8 cellular contexts compared by ENCODE assay signal in the genomic region with DNA sequence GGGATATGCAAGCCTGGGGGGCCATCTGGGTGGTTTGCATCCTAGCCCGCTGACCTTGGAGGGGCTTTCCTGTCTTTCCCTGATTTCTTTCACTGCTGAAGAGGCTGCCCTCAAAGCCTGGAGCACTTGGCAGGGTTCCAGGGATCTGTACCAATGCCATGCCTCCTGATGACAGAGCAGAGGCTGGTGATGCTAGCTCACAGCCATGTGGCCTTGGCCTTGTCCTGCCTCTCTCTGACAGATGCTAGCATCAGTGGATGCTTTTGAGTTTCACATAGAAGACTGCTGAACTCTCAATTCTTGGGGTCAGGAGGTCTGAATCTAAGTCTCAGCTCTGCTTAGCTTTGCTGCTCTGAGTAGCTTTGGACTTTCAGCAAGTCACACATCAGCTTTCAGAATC. TPM values are rescaled to one million over a fixed set of nuclear protein-coding genes. Genes with fewer than 3 reads are reported as not detected.
DNase-seq lines count a peak whose midpoint lies in the region; ATAC-seq, FAIRE-seq and TF ChIP-seq lines count a peak whose summit lies in the region.

No MANE protein-coding gene starts in this region.

- H3K27me3 Mint-ChIP-seq in CD8-positive, alpha-beta T cell (ENCODE audit: low read depth), result no peaks in the 10 kb centered on the region
- no peaks in the 10 kb centered on the region for H3K27me3 Mint-ChIP-seq in stimulated activated naive B cell treated with anti-CD40 and anti-IgM and Interleukin-4, amounts not matched to agents 10 μg/mL and 1 μg/mL and 100 μg/mL, for 72 hours

- peaks cover 35% of the 10 kb centered on the region for H3K4me1 Mint-ChIP-seq in CD8-positive, alpha-beta T cell (ENCODE audit: low read depth)
- H3K4me1 Mint-ChIP-seq in stimulated activated naive B cell treated with anti-CD40 and anti-IgM and Interleukin-4, amounts not matched to agents 10 μg/mL and 1 μg/mL and 100 μg/mL, for 72 hours, result peaks cover 19 to 30% of the 10 kb centered on the region in 2 donors

- WGBS in H1 (ENCODE audit: extremely low coverage in 1 of 2, insufficient coverage in 1 of 2, insufficient read length in 1 of 2, insufficient replicate concordance in 2 of 2, low coverage in 1 of 2, low lambda C conversion rate in 2 of 2, missing lambda C conversion rate in 1 of 2), 2 experiments, result 83% methylated on average over 1 of the region's 1 CpG; no CpG with 5 or more reads in 1 of the 2 experiments

- no peak overlapping the region for H3K27ac ChIP-seq in CD8-positive, alpha-beta T cell (ENCODE audit: low read depth, low read length)
- H3K27ac ChIP-seq in H1 (ENCODE audit: low read depth, low read length) (no peak overlapping the region), brain microvascular endothelial cell (no peak overlapping the region)

- no peak for FAIRE-seq in H1 (lab: Jason Lieb, UNC)

- H2AFZ ChIP-seq in Loucy (ENCODE audit: low read length) (no peak overlapping the region; the same call in 1 of the 2 replicates), H1 (ENCODE audit: low read length) (no peak overlapping the region)

- no peaks in the 10 kb centered on the region for H3K23me2 ChIP-seq in H1 (ENCODE audit: low read depth, low read length)

- peak in 2 of 7 experiments; percentile 14 to 28 for DNase-seq in CD8-positive, alpha-beta T cell
- no peak for DNase-seq in H1 (ENCODE audit: low read depth in 1 of 2, low spot score in 2 of 2)
- no peak for DNase-seq in stimulated activated naive B cell treated with anti-CD40 and anti-IgM and Interleukin-4, amounts not matched to agents 10 μg/mL and 1 μg/mL and 100 μg/mL, for 72 hours
- DNase-seq in activated gamma-delta T cell treated with Interleukin-2 at 50 U/mL for 16 hours, result no peak
- no peak for DNase-seq in amniotic stem cell (lab: John Stamatoyannopoulos, UW)
- no peak for DNase-seq in brain microvascular endothelial cell

- no peaks in the 10 kb centered on the region for H3K9me2 ChIP-seq in Loucy (replicated peaks; ENCODE audit: low read depth, low read length)

- no peak overlapping the region for H3K56ac ChIP-seq in H1 (replicated peaks; ENCODE audit: insufficient read length, low read depth, low read length)

- no peak overlapping the region for H2BK12ac ChIP-seq in H1 (ENCODE audit: low read depth, low read length)

- no peak overlapping the region for H4K5ac ChIP-seq in H1 (ENCODE audit: insufficient read length, low read depth, low read length)

- no peak overlapping the region for H2BK120ac ChIP-seq in H1 (replicated peaks; ENCODE audit: low read depth, low read length)

- TF ChIP-seq RAD21 in H1 (IDR thresholded peaks at IDR 0.05 in 1 of 2, conservative IDR thresholded peaks at IDR 0.05 in 1 of 2; ENCODE audit: low read depth in 2 of 2, low read length in 2 of 2), result no peak

- peak overlapping the region; percentile 89 for H3K27ac Mint-ChIP-seq in CD8-positive, alpha-beta T cell
- peak overlapping the region; percentile 59 for H3K27ac Mint-ChIP-seq in stimulated activated naive B cell treated with anti-CD40 and anti-IgM and Interleukin-4, amounts not matched to agents 10 μg/mL and 1 μg/mL and 100 μg/mL, for 72 hours

- no peak overlapping the region for H3K14ac ChIP-seq in H1 (ENCODE audit: insufficient read length)

- H4K20me1 ChIP-seq in Loucy (ENCODE audit: insufficient read depth, low read length, poor library complexity, severe bottlenecking), result no peaks in the 10 kb centered on the region
- peaks cover 0 to 5% of the 10 kb centered on the region in 2 experiments for H4K20me1 ChIP-seq in H1 (replicated peaks in 1 of 2; ENCODE audit: control insufficient read depth in 1 of 2, insufficient read depth in 2 of 2, low read length in 2 of 2)

- no peak for TF ChIP-seq CTCF in CD8-positive, alpha-beta T cell (IDR thresholded peaks at IDR 0.05)
- TF ChIP-seq CTCF in Loucy (conservative IDR thresholded peaks at IDR 0.05; ENCODE audit: low read length), result no peak
- no peak for TF ChIP-seq CTCF in H1 (IDR thresholded peaks at IDR 0.05; ENCODE audit: control extremely low read depth in 1 of 3, insufficient read depth in 1 of 3, low read depth in 1 of 3, low read length in 3 of 3)
- TF ChIP-seq CTCF in brain microvascular endothelial cell (IDR thresholded peaks at IDR 0.05; ENCODE audit: low read depth, low read length, missing control alignments), result no peak

- CTCF ChIA-PET in CD8-positive, alpha-beta T cell (lab: Charles Lee), result interaction anchor here (0.6 to 1.6 kb wide), 4 partner anchors 14 to 416 kb away, joined by 3 to 4 read pairs (median 3); no protein-coding TSS in a partner anchor
- CTCF ChIA-PET in H1 (lab: Charles Lee; ENCODE audit: partially characterized antibody), result interaction anchor here (0.7 to 1.7 kb wide), 3 partner anchors 12 to 161 kb away, joined by 3 to 7 read pairs (median 6); no protein-coding TSS in a partner anchor

- H3K4me3 ChIP-seq in CD8-positive, alpha-beta T cell (ENCODE audit: low read depth, low read length), result peak overlapping the region; percentile 34
- H3K4me3 ChIP-seq in Loucy (ENCODE audit: low read length, poor library complexity, severe bottlenecking) (no peak overlapping the region), H1 (ENCODE audit: extremely low read depth in 1 of 4, insufficient read depth in 2 of 4, low read depth in 3 of 4, low read length in 4 of 4) (no peak overlapping the region), brain microvascular endothelial cell (ENCODE audit: low read depth, low read length) (no peak overlapping the region)

- H3K4me2 ChIP-seq in Loucy (ENCODE audit: low read depth, low read length, poor library complexity, severe bottlenecking), result peak overlapping the region; percentile 75
- H3K4me2 ChIP-seq in H1 (ENCODE audit: insufficient read depth in 1 of 2, low read depth in 2 of 2, low read length in 2 of 2), result no peak overlapping the region

- H3K23ac ChIP-seq in H1 (ENCODE audit: insufficient read length), result no peak overlapping the region

- no peaks in the 10 kb centered on the region for H3K9me3 ChIP-seq in CD8-positive, alpha-beta T cell (ENCODE audit: low read length)
- H3K9me3 ChIP-seq in Loucy (ENCODE audit: insufficient read depth, low read depth, low read length) (no peaks in the 10 kb centered on the region), H1 (ENCODE audit: insufficient read depth in 2 of 2, low read depth in 1 of 2, low read length in 1 of 2) (no peaks in the 10 kb centered on the region)

- H4K8ac ChIP-seq in H1 (ENCODE audit: extremely low read depth, insufficient read depth, low read length), result no peak overlapping the region

- no peaks in the 10 kb centered on the region for H3K36me3 ChIP-seq in CD8-positive, alpha-beta T cell (ENCODE audit: insufficient read depth, low read length)
- H3K36me3 ChIP-seq in Loucy (ENCODE audit: insufficient read depth, low read length) (no peaks in the 10 kb centered on the region), H1 (ENCODE audit: control insufficient read depth in 2 of 4, insufficient read depth in 4 of 4, low read length in 3 of 4) (no peaks in the 10 kb centered on the region), brain microvascular endothelial cell (replicated peaks) (no peaks in the 10 kb centered on the region)

- H3K9ac ChIP-seq in Loucy (ENCODE audit: low read depth, low read length, poor library complexity, severe bottlenecking) (peak overlapping the region; percentile 50), H1 (replicated peaks in 1 of 4; ENCODE audit: extremely low read depth in 1 of 4, low read depth in 3 of 4, low read length in 3 of 4) (no peak overlapping the region)

- H3K36me3 Mint-ChIP-seq in CD8-positive, alpha-beta T cell, result no peaks in the 10 kb centered on the region
- H3K36me3 Mint-ChIP-seq in stimulated activated naive B cell treated with anti-CD40 and anti-IgM and Interleukin-4, amounts not matched to agents 10 μg/mL and 1 μg/mL and 100 μg/mL, for 72 hours, result no peaks in the 10 kb centered on the region

- H3K79me1 ChIP-seq in H1 (ENCODE audit: low read depth, low read length), result no peaks in the 10 kb centered on the region

- H3K9me3 Mint-ChIP-seq in CD8-positive, alpha-beta T cell, result peaks cover 3% of the 10 kb centered on the region
- no peaks in the 10 kb centered on the region for H3K9me3 Mint-ChIP-seq in stimulated activated naive B cell treated with anti-CD40 and anti-IgM and Interleukin-4, amounts not matched to agents 10 μg/mL and 1 μg/mL and 100 μg/mL, for 72 hours

- H2AK5ac ChIP-seq in H1 (ENCODE audit: low read depth, low read length), result peak overlapping the region; percentile 82; the same call in 1 of the 2 replicates

- peak overlapping the region; percentile 83 for H3K4me3 Mint-ChIP-seq in CD8-positive, alpha-beta T cell
- no peak overlapping the region for H3K4me3 Mint-ChIP-seq in stimulated activated naive B cell treated with anti-CD40 and anti-IgM and Interleukin-4, amounts not matched to agents 10 μg/mL and 1 μg/mL and 100 μg/mL, for 72 hours

- no peak overlapping the region for H3K18ac ChIP-seq in H1 (ENCODE audit: extremely low read depth, low read length)

- H2BK15ac ChIP-seq in H1 (ENCODE audit: low read length), result no peak overlapping the region

- H3K79me2 ChIP-seq in Loucy (ENCODE audit: insufficient read depth, low read length) (no peaks in the 10 kb centered on the region), H1 (ENCODE audit: control insufficient read depth in 1 of 2, insufficient read depth in 2 of 2, low read length in 2 of 2) (no peaks in the 10 kb centered on the region)

- no peak for TF ChIP-seq POLR2A in H1 (IDR thresholded peaks at IDR 0.05; ENCODE audit: control extremely low read depth in 1 of 2, low read depth in 2 of 2, low read length in 2 of 2)

- in situ Hi-C loops in brain microvascular endothelial cell (cut with HindIII; ENCODE audit: low pct_ligation_motif_present, low sequenced_read_pairs), result no loop called here

- no peaks in the 10 kb centered on the region for H3F3A ChIP-seq in Loucy (ENCODE audit: low read depth)

- H3K4ac ChIP-seq in H1 (replicated peaks; ENCODE audit: insufficient read length, low read depth, low read length), result no peak overlapping the region

- POLR2A ChIA-PET in CD8-positive, alpha-beta T cell (lab: Charles Lee), result interaction anchor here (2.7 to 3.1 kb wide), 2 partner anchors 22 to 34 kb away, joined by 8 to 43 read pairs; partner anchors contain the start of gene RREB1
- POLR2A ChIA-PET in H1 (lab: Charles Lee; ENCODE audit: partially characterized antibody), result no interaction called here

- no peaks in the 10 kb centered on the region for H3K27me3 ChIP-seq in CD8-positive, alpha-beta T cell (ENCODE audit: insufficient read depth, low read length)
- H3K27me3 ChIP-seq in Loucy (ENCODE audit: insufficient read depth, low read length, poor library complexity, severe bottlenecking) (no peaks in the 10 kb centered on the region), H1 (replicated peaks in 1 of 4; ENCODE audit: control insufficient read depth in 3 of 4, extremely low read depth in 1 of 4, insufficient read depth in 3 of 4, low read length in 3 of 4) (peaks cover 0 to 23% (median 12%) of the 10 kb centered on the region in 4 experiments; a peak in 5 of 7 replicates), brain microvascular endothelial cell (replicated peaks) (no peaks in the 10 kb centered on the region)

- intact Hi-C loops in CD8-positive, alpha-beta T cell (cut with DNase I, micrococcal nuclease), result loop anchor here (1.0 to 5.0 kb wide), 5 partner anchors 19 to 409 kb away; no protein-coding TSS in a partner anchor

- no peak overlapping the region for H2BK20ac ChIP-seq in H1 (ENCODE audit: low read length)

- no peak overlapping the region for H4K91ac ChIP-seq in H1 (replicated peaks; ENCODE audit: insufficient read length, low read length)

- peaks cover 28% of the 10 kb centered on the region for H3K4me1 ChIP-seq in CD8-positive, alpha-beta T cell (ENCODE audit: insufficient read depth, low read length)
- H3K4me1 ChIP-seq in Loucy (ENCODE audit: insufficient read depth, low read length, poor library complexity, severe bottlenecking) (peaks cover 37% of the 10 kb centered on the region), H1 (replicated peaks in 1 of 4; ENCODE audit: control insufficient read depth in 3 of 4, insufficient read depth in 4 of 4, low read length in 3 of 4) (peaks cover 0 to 12% (median 5%) of the 10 kb centered on the region in 4 experiments; a peak in 6 of 7 replicates)

- no peak for TF ChIP-seq EP300 in H1 (IDR thresholded peaks at IDR 0.05; ENCODE audit: borderline replicate concordance in 1 of 2, low read depth in 2 of 2, low read length in 2 of 2)

- no peak overlapping the region for H2BK5ac ChIP-seq in H1 (ENCODE audit: low read depth, low read length)

- ATAC-seq in CD8-positive, alpha-beta T cell, result no peak
- ATAC-seq in GM19395 (IDR thresholded peaks at IDR 0.05; ENCODE audit: unreplicated experiment), result peak; percentile 50
- peak; percentile 43 to 50 for ATAC-seq in stimulated activated naive B cell treated with anti-CD40 and anti-IgM and Interleukin-4, amounts not matched to agents 10 μg/mL and 1 μg/mL and 100 μg/mL, for 72 hours (replicated peaks)

RNA-seq across cellular contexts. Expression of gene RREB1, which starts 21.9 kb away (rescaled TPM):
- total RNA-seq in CD8-positive, alpha-beta T cell, result 10 to 100 TPM; 47.1 to 52.4 TPM
- total RNA-seq in H1 (2021; fragmentation: NEBNext Ultra II Directional; extraction: Animal tissue kit (Norgen Biotek cat#: 25700)), result 30.9 and 34.7 TPM in 2 replicates
- 3.9 and 5.6 TPM in 2 replicates for polyA plus RNA-seq in H1 (2011; rRNA removed)
- polyA plus RNA-seq in H1 (2011; cell fraction: cytosol; rRNA removed), result 3.5 TPM
- 13.6 TPM for polyA plus RNA-seq in H1 (2011; cell fraction: nucleus; rRNA removed)
- polyA plus RNA-seq in H1 (2012, experiment 1 of 2), result 11.3 to 15.9 TPM (median 12.9 TPM) in 4 replicates
- 5.0 TPM for polyA plus RNA-seq in H1 (2012, experiment 2 of 2)
- 10.9 TPM for polyA plus RNA-seq in H1 (2013, experiment 1 of 2)
- polyA plus RNA-seq in H1 (2013, experiment 2 of 2), result 10.1 TPM
- 19.3 and 22.7 TPM in 2 replicates for polyA minus RNA-seq in H1 (2011; rRNA and poly(A)+ RNA removed)
- polyA minus RNA-seq in H1 (2011; cell fraction: cytosol; rRNA and poly(A)+ RNA removed), result 17.1 TPM
- polyA minus RNA-seq in H1 (2011; cell fraction: nucleus; rRNA and poly(A)+ RNA removed), result 21.1 TPM
